Comparison of ENCODE assay signal across 10 cellular contexts in the genomic region with DNA sequence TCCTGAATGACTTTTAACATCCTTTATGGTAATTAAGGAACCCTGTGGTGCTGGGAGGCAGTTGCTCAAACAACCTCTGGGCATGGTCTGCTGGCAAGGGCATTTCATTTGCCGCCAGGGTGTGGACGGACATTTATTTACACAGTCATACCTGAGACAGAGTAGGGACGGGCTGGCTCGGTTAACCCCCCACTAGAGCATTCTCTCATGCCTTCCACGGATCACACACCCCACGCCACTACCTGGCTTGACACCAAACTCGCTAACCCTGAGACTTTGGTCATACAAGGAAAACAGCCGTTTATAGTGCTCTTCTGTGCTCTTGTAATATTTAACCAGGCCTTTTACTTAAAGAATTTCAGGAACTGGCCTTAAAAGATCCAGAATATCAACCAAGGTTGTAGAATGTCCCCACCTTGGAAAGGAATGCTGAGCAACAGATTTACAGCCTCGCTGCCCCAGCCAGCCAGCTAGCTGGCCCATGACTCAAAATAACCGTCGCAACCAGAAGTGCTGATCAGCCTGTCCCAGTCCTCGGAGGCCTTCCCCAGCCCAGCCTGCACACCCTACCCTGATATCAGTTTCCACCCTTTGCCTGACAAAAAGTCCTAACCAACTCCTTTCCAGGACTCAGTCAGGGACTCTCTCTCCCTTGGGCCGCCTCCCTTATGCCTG. TPM values are rescaled to one million over a fixed set of nuclear protein-coding genes. Genes with fewer than 3 reads are reported as not detected.
DNase-seq lines count a peak whose midpoint lies in the region; FAIRE-seq and TF ChIP-seq lines count a peak whose summit lies in the region.
"Had no signal": no experiment of that assay in that cellular context is flagged by ENCODE, and none has a peak within 500 bp of the region (broad histone marks: within the 10 kb centered on the region; RNA-seq: fewer than 3 reads in every experiment).

No MANE protein-coding gene starts in this region.

- H3K9me3 Mint-ChIP-seq in astrocyte (ENCODE audit: unreplicated experiment), result peaks cover 2% of the 10 kb centered on the region
- H3K9me3 Mint-ChIP-seq: activated naive CD4-positive, alpha-beta T cell treated with anti-CD3 and anti-CD28 coated beads, Interleukin-2, amount 50 U/mL, for 72 hours; stimulated activated naive CD8-positive, alpha-beta T cell treated with anti-CD3 and anti-CD28 coated beads, Interleukin-15, Interleukin-2, amounts not matched to agents 100 ng/mL and 50 ng/mL, for 24 hours had no signal

- no peak overlapping the region for H3K9ac ChIP-seq in astrocyte (ENCODE audit: low read length)

- no peaks in the 10 kb centered on the region for H3K79me2 ChIP-seq in astrocyte (ENCODE audit: insufficient read depth, low read length)

- H3K4me3 ChIP-seq in astrocyte (ENCODE audit: insufficient read depth, low read depth, low read length), result no peak overlapping the region
- H3K4me3 ChIP-seq in mesodermal cell (ENCODE audit: extremely low read depth, insufficient read depth, low read length, poor library complexity, severe bottlenecking), result no peak overlapping the region

- H3K4me1 ChIP-seq in astrocyte (ENCODE audit: insufficient read depth, low read length) (peaks cover 5% of the 10 kb centered on the region), mesodermal cell (ENCODE audit: control insufficient read depth, insufficient read depth, low read length, poor library complexity, severe bottlenecking) (peaks cover 6% of the 10 kb centered on the region)

- H3K4me3 Mint-ChIP-seq in astrocyte (ENCODE audit: unreplicated experiment), result peak overlapping the region; percentile 40
- H3K4me3 Mint-ChIP-seq: stimulated activated naive CD8-positive, alpha-beta T cell treated with anti-CD3 and anti-CD28 coated beads, Interleukin-15, Interleukin-2, amounts not matched to agents 100 ng/mL and 50 ng/mL, for 24 hours had no signal

- intact Hi-C loops in head of caudate nucleus (cut with DNase I), result no loop called here

- no peak for TF ChIP-seq CTCF in astrocyte (IDR thresholded peaks at IDR 0.05; ENCODE audit: insufficient read depth, low read depth, low read length)

- H3K36me3 ChIP-seq in astrocyte (ENCODE audit: insufficient read depth, low read length) (no peaks in the 10 kb centered on the region), mesodermal cell (ENCODE audit: control insufficient read depth, insufficient read depth, low read length) (no peaks in the 10 kb centered on the region)

- H3K27ac ChIP-seq in astrocyte (ENCODE audit: low read depth, low read length) (no peak overlapping the region), mesodermal cell (ENCODE audit: low read depth, low read length, severe bottlenecking) (peak overlapping the region; percentile 74)

- no peaks in the 10 kb centered on the region for H3K36me3 Mint-ChIP-seq in astrocyte (ENCODE audit: low read depth, unreplicated experiment)
- H3K36me3 Mint-ChIP-seq: activated naive CD4-positive, alpha-beta T cell treated with anti-CD3 and anti-CD28 coated beads, Interleukin-2, amount 50 U/mL, for 72 hours had no signal

- H3K4me1 Mint-ChIP-seq in astrocyte (ENCODE audit: low read depth, unreplicated experiment), result peaks cover 14% of the 10 kb centered on the region

- no peaks in the 10 kb centered on the region for H3K9me3 ChIP-seq in astrocyte (ENCODE audit: insufficient read depth, low read depth, low read length)
- peaks cover 4% of the 10 kb centered on the region for H3K9me3 ChIP-seq in mesodermal cell (ENCODE audit: control insufficient read depth, low read length)

- no peaks in the 10 kb centered on the region for H4K20me1 ChIP-seq in astrocyte (ENCODE audit: insufficient read depth, low read length)

- FAIRE-seq in A204.1 (lab: Jason Lieb, UNC) (peak; percentile 40), astrocyte (lab: Jason Lieb, UNC) (no peak)

- WGBS in mesodermal cell (ENCODE audit: insufficient coverage in 2 of 2), 2 experiments, result 66% methylated on average over 11 of the region's 13 CpGs

- DNase-seq in HT-29 (ENCODE audit: low spot score) (peak; percentile 92), astrocyte (ENCODE audit: low read depth) (peak; percentile 74), hepatic stellate cell (ENCODE audit: low spot score) (no peak), NCI-H446 (lab: John Stamatoyannopoulos, UW) (no peak), head of caudate nucleus (no peak)
- DNase-seq in stimulated activated naive CD4-positive, alpha-beta T cell (lab: John Stamatoyannopoulos, UW), result no peak

- H3K4me2 ChIP-seq in astrocyte (ENCODE audit: low read length), result peak overlapping the region; percentile 46

- H3K27ac Mint-ChIP-seq in astrocyte (ENCODE audit: unreplicated experiment), result peak overlapping the region; percentile 96
- H3K27ac Mint-ChIP-seq: activated naive CD4-positive, alpha-beta T cell treated with anti-CD3 and anti-CD28 coated beads, Interleukin-2, amount 50 U/mL, for 72 hours; stimulated activated naive CD8-positive, alpha-beta T cell treated with anti-CD3 and anti-CD28 coated beads, Interleukin-15, Interleukin-2, amounts not matched to agents 100 ng/mL and 50 ng/mL, for 24 hours had no signal

- peaks cover 4% of the 10 kb centered on the region for H3K27me3 ChIP-seq in astrocyte (ENCODE audit: insufficient read depth, low read length)

- H2AFZ ChIP-seq in astrocyte (ENCODE audit: low read depth, low read length), result peak overlapping the region; percentile 2

- peaks cover 4% of the 10 kb centered on the region for H3K27me3 Mint-ChIP-seq in astrocyte (ENCODE audit: low read depth, unreplicated experiment)

RNA-seq across cellular contexts. Expression of a gene that starts 6.5 kb away (rescaled TPM):
- total RNA-seq in HT-29 (2014; rRNA removed; shearing (Covaris generic)), result 193 and 219 TPM in 2 replicates
- 159 and 180 TPM in 2 replicates for total RNA-seq in astrocyte
- polyA plus RNA-seq in mesodermal cell (2013, experiment 1 of 2), result 75.8 TPM
- polyA plus RNA-seq in mesodermal cell (2013, experiment 2 of 2), result 65.7 TPM

RNA-seq across cellular contexts. Expression of a gene that starts 53.0 kb away (rescaled TPM):
- total RNA-seq in HT-29 (2014; rRNA removed; shearing (Covaris generic)), result 19.4 and 20.0 TPM in 2 replicates
- 31.7 and 34.0 TPM in 2 replicates for total RNA-seq in astrocyte
- 27.5 TPM for polyA plus RNA-seq in mesodermal cell (2013, experiment 1 of 2)
- 24.2 TPM for polyA plus RNA-seq in mesodermal cell (2013, experiment 2 of 2)

RNA-seq across cellular contexts. Expression of a gene that starts 53.1 kb away (rescaled TPM):
- total RNA-seq in HT-29 (2014; rRNA removed; shearing (Covaris generic)), result 0.13 and 0.56 TPM in 2 replicates
- total RNA-seq in astrocyte, result 3.2 TPM in 2 replicates
- 0.48 TPM for polyA plus RNA-seq in mesodermal cell (2013, experiment 1 of 2)
- polyA plus RNA-seq in mesodermal cell (2013, experiment 2 of 2), result 0.35 TPM

Comparison
In these comparisons a context has a peak if more than half of its experiments do, and no peak if none do; other contexts are left out.
1. DNase-seq: peak in HT-29 (single experiment) and astrocyte (single experiment); none in hepatic stellate cell (single experiment), NCI-H446 (0 of 2), stimulated activated naive CD4-positive, alpha-beta T cell (0 of 6) and head of caudate nucleus (0 of 42).